8 cellular contexts compared by ENCODE assay signal in the genomic region with DNA sequence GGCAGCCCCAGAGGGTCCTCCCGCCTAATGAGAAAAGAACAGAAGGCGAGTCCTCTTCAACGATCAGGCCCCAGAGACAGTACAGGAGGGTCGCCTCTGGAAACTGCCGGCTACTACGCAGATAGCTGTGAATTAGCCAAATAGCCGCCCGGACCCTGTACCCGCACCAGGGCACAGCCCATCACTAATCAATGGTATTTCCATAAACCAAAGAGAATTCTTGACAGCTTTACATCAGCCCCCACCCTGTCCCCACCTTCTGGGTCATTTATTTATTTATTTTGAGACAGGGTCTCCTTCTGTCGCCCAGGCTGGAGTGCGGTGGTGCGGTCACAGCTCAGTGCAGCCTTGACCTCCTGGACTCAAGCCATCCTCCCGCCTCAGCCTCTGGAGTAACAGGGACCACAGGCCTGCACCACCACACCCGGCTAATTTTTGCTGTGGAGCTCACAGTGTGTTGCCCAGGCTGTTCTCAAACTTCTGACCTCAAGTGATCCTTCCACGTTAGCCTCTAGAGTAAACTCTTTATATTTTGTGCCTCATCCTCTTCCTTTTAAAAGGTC. TPM values are rescaled to one million over a fixed set of nuclear protein-coding genes. Genes with fewer than 3 reads are reported as not detected.
A peak's percentile ranks its signal among the peaks of the same experiment; 100 is the strongest.
DNase-seq lines count a peak whose midpoint lies in the region; ATAC-seq, FAIRE-seq and TF ChIP-seq lines count a peak whose summit lies in the region.

No MANE protein-coding gene starts in this region.

- no peak for TF ChIP-seq EP300 in A549 (IDR thresholded peaks at IDR 0.05)

- WGBS in A549 (ENCODE audit: missing lambda C conversion rate) = 67% methylated on average over 15 of the region's 15 CpGs

- H3K9me3 ChIP-seq in A549 = no peaks in the 10 kb centered on the region
- H3K9me3 ChIP-seq in muscle layer of duodenum (ENCODE audit: control insufficient read depth in 1 of 2, low read length in 2 of 2) = no peaks in the 10 kb centered on the region

- CTCF ChIA-PET in A549 (lab: Yijun Ruan, JAX) = interaction anchor here (0.6 to 0.9 kb wide), 2 partner anchors 17 to 110 kb away, joined by 3 read pairs; a partner anchor contains a TSS

- peaks cover 11% of the 10 kb centered on the region for H3K4me1 ChIP-seq in A549
- H3K4me1 ChIP-seq in muscle layer of duodenum (ENCODE audit: control insufficient read depth in 1 of 2, insufficient read depth in 2 of 2, low read length in 2 of 2) = peaks cover 3 to 37% of the 10 kb centered on the region in 2 donors

- H3K36me3 ChIP-seq in muscle layer of duodenum (ENCODE audit: control insufficient read depth in 1 of 2, insufficient read depth in 2 of 2, low read length in 2 of 2) = no peaks in the 10 kb centered on the region

- peak overlapping the region; percentile 100 for H3K4me2 ChIP-seq in A549

- ATAC-seq in A549 = no peak
- ATAC-seq in HG02763 (IDR thresholded peaks at IDR 0.05; ENCODE audit: unreplicated experiment) = no peak
- no peak for ATAC-seq in esophagus mucosa

- H3K27me3 ChIP-seq in HL-60 (ENCODE audit: insufficient read depth, poor library complexity, severe bottlenecking) (no peaks in the 10 kb centered on the region), muscle layer of duodenum (ENCODE audit: low read depth, low read length) (no peaks in the 10 kb centered on the region)

- TF ChIP-seq CTCF in A549 (IDR thresholded peaks at IDR 0.05) (no peak), HL-60 (IDR thresholded peaks at IDR 0.05; ENCODE audit: insufficient read depth, low read length) (no peak)

- H3K4me3 ChIP-seq in A549 (peak overlapping the region; percentile 99), HL-60 (replicated peaks; ENCODE audit: insufficient read depth, low read length) (peak overlapping the region; percentile 73), muscle layer of duodenum (ENCODE audit: low read depth in 1 of 2, low read length in 2 of 2) (peak overlapping the region; percentile 80 to 91)

- no peak for FAIRE-seq in A549 (lab: Jason Lieb, UNC)

- peak overlapping the region; percentile 97 to 98 for H3K27ac ChIP-seq in A549
- peak overlapping the region; percentile 81 for H3K27ac ChIP-seq in HL-60 (replicated peaks)
- peak overlapping the region; percentile 73 for H3K27ac ChIP-seq in caudate nucleus (ENCODE audit: low read depth, low read length)
- peak overlapping the region; percentile 69 for H3K27ac ChIP-seq in muscle layer of duodenum (ENCODE audit: low read length)

- TF ChIP-seq POLR2A in A549 (IDR thresholded peaks at IDR 0.05; ENCODE audit: low read length) = no peak

- no peak for DNase-seq in A549 (ENCODE audit: low read depth in 1 of 2, low spot score in 1 of 2)
- no peak for DNase-seq in HL-60 (ENCODE audit: low read depth in 1 of 2, low spot score in 1 of 2)
- no peak for DNase-seq in caudate nucleus (lab: John Stamatoyannopoulos, UW)
- DNase-seq in stimulated activated CD4-positive, alpha-beta T cell treated with anti-CD3 and anti-CD28 coated beads, Interleukin-1b, Interleukin-23, amount 100 ng/mL, for 48 hours = no peak
- no peak for DNase-seq in NCI-H510A (lab: John Stamatoyannopoulos, UW)

- no peak for TF ChIP-seq RAD21 in A549 (conservative IDR thresholded peaks at IDR 0.05 in 1 of 2, IDR thresholded peaks at IDR 0.05 in 1 of 2)

- POLR2A ChIA-PET in A549 (lab: Yijun Ruan, JAX) = interaction anchor here (0.5 to 1.1 kb wide), 2 partner anchors 13 to 95 kb away, joined by 3 read pairs; no protein-coding TSS in a partner anchor

TF ChIP-seq in A549, 52 proteins besides CTCF, POLR2A, EP300 and RAD21:
- 0 out of 2 replicates have a peak, but pooled peaks have one; percentile 7 for TF ChIP-seq RNF2 (IDR thresholded peaks at IDR 0.05; ENCODE audit: borderline replicate concordance, low read depth)
- TF ChIP-seq, protein P1, sequence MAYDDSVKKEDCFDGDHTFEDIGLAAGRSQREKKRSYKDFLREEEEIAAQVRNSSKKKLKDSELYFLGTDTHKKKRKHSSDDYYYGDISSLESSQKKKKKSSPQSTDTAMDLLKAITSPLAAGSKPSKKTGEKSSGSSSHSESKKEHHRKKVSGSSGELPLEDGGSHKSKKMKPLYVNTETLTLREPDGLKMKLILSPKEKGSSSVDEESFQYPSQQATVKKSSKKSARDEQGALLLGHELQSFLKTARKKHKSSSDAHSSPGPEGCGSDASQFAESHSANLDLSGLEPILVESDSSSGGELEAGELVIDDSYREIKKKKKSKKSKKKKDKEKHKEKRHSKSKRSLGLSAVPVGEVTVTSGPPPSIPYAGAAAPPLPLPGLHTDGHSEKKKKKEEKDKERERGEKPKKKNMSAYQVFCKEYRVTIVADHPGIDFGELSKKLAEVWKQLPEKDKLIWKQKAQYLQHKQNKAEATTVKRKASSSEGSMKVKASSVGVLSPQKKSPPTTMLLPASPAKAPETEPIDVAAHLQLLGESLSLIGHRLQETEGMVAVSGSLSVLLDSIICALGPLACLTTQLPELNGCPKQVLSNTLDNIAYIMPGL (CRISPR knock-in tag; IDR thresholded peaks at IDR 0.05; ENCODE audit: borderline replicate concordance) = no peak

RNA-seq across cellular contexts. Expression of a gene that starts 0.8 kb away (rescaled TPM):
- polyA plus RNA-seq in A549 (2011; rRNA removed) = 17.2 and 19.9 TPM in 2 replicates
- polyA plus RNA-seq in A549 (2012; cell fraction: cytosol; rRNA removed) = 52.1 and 62.2 TPM in 2 replicates
- 218 and 307 TPM in 2 replicates for polyA plus RNA-seq in A549 (2012; cell fraction: nucleus; rRNA removed)
- polyA plus RNA-seq in A549 (2017; fragmentation: RNase III; extraction: RNeasy Plus Mini Kit Qiagen cat#74134 plus additional on column Dnase treatment) = 51.6 to 69.7 TPM (median 62.8 TPM) in 3 replicates
- polyA minus RNA-seq in A549 (2011; rRNA and poly(A)+ RNA removed) = 28.2 and 40.0 TPM in 2 replicates
- total RNA-seq in esophagus mucosa = 18.6 TPM

RNA-seq across cellular contexts. Expression of a gene that starts 13.1 kb away (rescaled TPM):
- not detected in 2 replicates for polyA plus RNA-seq in A549 (2011; rRNA removed)
- not detected in 2 replicates for polyA plus RNA-seq in A549 (2012; cell fraction: cytosol; rRNA removed)
- polyA plus RNA-seq in A549 (2012; cell fraction: nucleus; rRNA removed) = 0.12 TPM in 1 of 2 replicates, not detected in the other
- 0.07 TPM in 2 of 3 replicates, not detected in the other for polyA plus RNA-seq in A549 (2017; fragmentation: RNase III; extraction: RNeasy Plus Mini Kit Qiagen cat#74134 plus additional on column Dnase treatment)
- not detected in 2 replicates for polyA minus RNA-seq in A549 (2011; rRNA and poly(A)+ RNA removed)
- not detected for total RNA-seq in esophagus mucosa

RNA-seq across cellular contexts. Expression of a gene that starts 17.5 kb away (rescaled TPM):
- 9.2 and 10.6 TPM in 2 replicates for polyA plus RNA-seq in A549 (2011; rRNA removed)
- polyA plus RNA-seq in A549 (2012; cell fraction: cytosol; rRNA removed) = 37.8 and 42.8 TPM in 2 replicates
- 337 and 377 TPM in 2 replicates for polyA plus RNA-seq in A549 (2012; cell fraction: nucleus; rRNA removed)
- 30.4 to 35.0 TPM (median 34.8 TPM) in 3 replicates for polyA plus RNA-seq in A549 (2017; fragmentation: RNase III; extraction: RNeasy Plus Mini Kit Qiagen cat#74134 plus additional on column Dnase treatment)
- 4.6 and 6.8 TPM in 2 replicates for polyA minus RNA-seq in A549 (2011; rRNA and poly(A)+ RNA removed)
- total RNA-seq in esophagus mucosa = 21.3 TPM

RNA-seq across cellular contexts. Expression of a gene that starts 31.3 kb away (rescaled TPM):
- polyA plus RNA-seq in A549 (2011; rRNA removed) (0.16 and 0.34 TPM in 2 replicates), A549 (2017; fragmentation: RNase III; extraction: RNeasy Plus Mini Kit Qiagen cat#74134 plus additional on column Dnase treatment) (0.49 to 0.74 TPM (median 0.70 TPM) in 3 replicates)
- 0.30 and 0.32 TPM in 2 replicates for polyA plus RNA-seq in A549 (2012; cell fraction: cytosol; rRNA removed)
- polyA plus RNA-seq in A549 (2012; cell fraction: nucleus; rRNA removed) = 1.6 and 2.0 TPM in 2 replicates
- not detected in 2 replicates for polyA minus RNA-seq in A549 (2011; rRNA and poly(A)+ RNA removed)
- total RNA-seq in esophagus mucosa = 0.12 TPM

RNA-seq across cellular contexts. Expression of a gene that starts 44.8 kb away (rescaled TPM):
- polyA plus RNA-seq in A549 (2011; rRNA removed) = not detected in 2 replicates
- not detected in 2 replicates for polyA plus RNA-seq in A549 (2012; cell fraction: cytosol; rRNA removed)
- polyA plus RNA-seq in A549 (2012; cell fraction: nucleus; rRNA removed) = not detected in 2 replicates
- polyA plus RNA-seq in A549 (2017; fragmentation: RNase III; extraction: RNeasy Plus Mini Kit Qiagen cat#74134 plus additional on column Dnase treatment) = not detected in 3 replicates
- polyA minus RNA-seq in A549 (2011; rRNA and poly(A)+ RNA removed) = not detected in 2 replicates
- not detected for total RNA-seq in esophagus mucosa
